Comparison of ENCODE assay signal across 21 cellular contexts in the genomic region with DNA sequence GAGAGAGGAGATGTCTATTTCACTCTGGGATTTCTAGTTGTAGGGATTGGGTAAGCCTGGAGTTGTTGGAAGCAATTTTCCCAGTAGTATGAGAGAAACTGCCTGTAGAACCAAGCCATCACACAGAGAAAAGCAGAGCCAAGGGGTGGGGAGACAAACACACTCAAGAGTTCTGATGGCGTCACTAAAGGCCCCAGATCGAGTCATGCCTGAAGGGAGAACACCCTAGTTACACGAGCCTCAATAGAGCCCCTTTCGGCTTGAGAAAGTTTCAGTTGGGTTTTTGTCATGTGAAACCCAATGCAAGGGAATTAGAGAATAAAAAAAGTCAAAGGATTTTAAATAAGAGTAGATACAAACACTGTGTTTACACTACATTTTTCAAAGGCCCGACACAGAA.
"Had no signal": no experiment of that assay in that cellular context is flagged by ENCODE, and none has a peak within 500 bp of the region (broad histone marks: within the 10 kb centered on the region; RNA-seq: fewer than 3 reads in every experiment).

No MANE protein-coding gene starts in this region.

- H3K4me3 Mint-ChIP-seq: naive B cell; stimulated activated effector memory CD8-positive, alpha-beta T cell treated with anti-CD3 and anti-CD28 coated beads, Interleukin-12 subunit alpha, Interleukin-12 subunit beta, amount 100 ng/mL, for 72 hours; type B pancreatic cell had no signal

- H3K36me3 Mint-ChIP-seq: stimulated activated effector memory CD8-positive, alpha-beta T cell treated with anti-CD3 and anti-CD28 coated beads, Interleukin-12 subunit alpha, Interleukin-12 subunit beta, amount 100 ng/mL, for 72 hours; type B pancreatic cell had no signal

- H3K27ac Mint-ChIP-seq: naive B cell; stimulated activated effector memory CD8-positive, alpha-beta T cell treated with anti-CD3 and anti-CD28 coated beads, Interleukin-12 subunit alpha, Interleukin-12 subunit beta, amount 100 ng/mL, for 72 hours; type B pancreatic cell had no signal

- H3K4me1 Mint-ChIP-seq: naive B cell; stimulated activated effector memory CD8-positive, alpha-beta T cell treated with anti-CD3 and anti-CD28 coated beads, Interleukin-12 subunit alpha, Interleukin-12 subunit beta, amount 100 ng/mL, for 72 hours had no signal

- FAIRE-seq: kidney, urothelium cell line had no signal

- H3K4me2 ChIP-seq: hepatocyte, smooth muscle cell had no signal

- H3K9me3 ChIP-seq: ovary, thyroid gland had no signal

- H3K4me1 ChIP-seq: suprapubic skin, thyroid gland had no signal

- ATAC-seq: esophagus mucosa; left colon; left ventricle myocardium superior; right cardiac atrium; stimulated activated effector memory CD8-positive, alpha-beta T cell treated with anti-CD3 and anti-CD28 coated beads, Interleukin-12 subunit alpha, Interleukin-12 subunit beta, amount 100 ng/mL, for 72 hours; stimulated activated naive CD8-positive, alpha-beta T cell treated with anti-CD3 and anti-CD28 coated beads, Interleukin-15, Interleukin-2, amounts not matched to agents 100 U/mL and 50 U/mL, for 24 hours had no signal

- H3K4me3 ChIP-seq: coronary artery, hepatocyte, lung, ovary, smooth muscle cell, suprapubic skin, thyroid gland had no signal

- H3K27me3 ChIP-seq: hepatocyte, ovary, thyroid gland had no signal

- H3K36me3 ChIP-seq: ovary, suprapubic skin, thyroid gland had no signal

- DNase-seq: effector CD4-positive, alpha-beta T cell; head of caudate nucleus; kidney; left colon; left ventricle myocardium superior; mesenchymal stem cell; naive B cell; ovary; right cardiac atrium; stimulated activated CD4-positive, alpha-beta T cell treated with anti-CD3 and anti-CD28 coated beads, Interleukin-2, amount 100 ng/mL, for 48 hours; stimulated activated naive CD8-positive, alpha-beta T cell treated with anti-CD3 and anti-CD28 coated beads, Interleukin-15, Interleukin-2, amounts not matched to agents 100 U/mL and 50 U/mL, for 24 hours; thyroid gland had no signal

- H3K27ac ChIP-seq: coronary artery, hepatocyte, ovary, suprapubic skin, thyroid gland had no signal

- H2AFZ ChIP-seq: hepatocyte had no signal

- H3K27me3 Mint-ChIP-seq: type B pancreatic cell had no signal

- H3K79me2 ChIP-seq: hepatocyte had no signal
